Comparison of ENCODE assay signal across 18 cellular contexts in genomic region chr10:7513455-7513854, GRCh38.
A peak's percentile ranks its signal among the peaks of the same experiment; 100 is the strongest.
DNase-seq lines count a peak whose midpoint lies in the region; ATAC-seq, FAIRE-seq and TF ChIP-seq lines count a peak whose summit lies in the region.
"Had no signal": no experiment of that assay in that cellular context is flagged by ENCODE, and none has a peak within 500 bp of the region (broad histone marks: within the 10 kb centered on the region; RNA-seq: fewer than 3 reads in every experiment).

No MANE protein-coding gene starts in this region.

- no peak overlapping the region for H2AFZ ChIP-seq in DND-41 (ENCODE audit: low read depth, low read length)

- TF ChIP-seq RAD21 in A549 (conservative IDR thresholded peaks at IDR 0.05 in 1 of 2, IDR thresholded peaks at IDR 0.05 in 1 of 2): no peak

- H3K4me2 ChIP-seq in A549: no peak overlapping the region
- no peak overlapping the region for H3K4me2 ChIP-seq in DND-41 (ENCODE audit: insufficient read depth, low read length)

- POLR2A ChIA-PET in A549 (lab: Yijun Ruan, JAX): no interaction called here

- H3K9ac ChIP-seq in DND-41 (ENCODE audit: low read depth, low read length): no peak overlapping the region

- H3K4me1 ChIP-seq in A549: no peaks in the 10 kb centered on the region
- peaks cover 38% of the 10 kb centered on the region for H3K4me1 ChIP-seq in DND-41 (ENCODE audit: insufficient read depth, low read length)
- H3K4me1 ChIP-seq: Peyer's patch had no signal

- FAIRE-seq in A549 (lab: Jason Lieb, UNC): peak; percentile 82
- FAIRE-seq: A204.1, K562 had no signal

- TF ChIP-seq POLR2A in A549 (IDR thresholded peaks at IDR 0.05; ENCODE audit: low read length): no peak

- no peaks in the 10 kb centered on the region for H4K20me1 ChIP-seq in DND-41 (ENCODE audit: insufficient read depth, low read length)
- H4K20me1 ChIP-seq: BLaER1 treated with 17β-estradiol and CSF1 and Interleukin-3, amounts not matched to agents 10 nM and 100 nM had no signal

- H3K4me3 ChIP-seq in A549 (no peak overlapping the region), DND-41 (ENCODE audit: low read depth in 1 of 2, low read length in 2 of 2) (no peak overlapping the region)
- H3K4me3 ChIP-seq: BLaER1 treated with 17β-estradiol and CSF1 and Interleukin-3, amounts not matched to agents 10 nM and 100 nM; K562; Peyer's patch had no signal

- no peaks in the 10 kb centered on the region for H3K79me2 ChIP-seq in DND-41 (ENCODE audit: insufficient read depth, low read length)

- peaks cover 8% of the 10 kb centered on the region; the same call in 1 of the 3 replicates for H3K9me3 ChIP-seq in A549
- H3K9me3 ChIP-seq in DND-41 (ENCODE audit: insufficient read depth, low read length, severe bottlenecking): peaks cover 21% of the 10 kb centered on the region
- H3K9me3 ChIP-seq: Peyer's patch had no signal

- H3K27me3 ChIP-seq in DND-41 (ENCODE audit: insufficient read depth, low read length, poor library complexity): no peaks in the 10 kb centered on the region
- H3K27me3 ChIP-seq: BLaER1 treated with 17β-estradiol and CSF1 and Interleukin-3, amounts not matched to agents 10 nM and 100 nM; Peyer's patch had no signal

- no peak overlapping the region for H3K4me3 Mint-ChIP-seq in activated naive CD8-positive, alpha-beta T cell treated with anti-CD3 and anti-CD28 coated beads, Interleukin-2, amount 50 U/mL, for 24 hours
- H3K4me3 Mint-ChIP-seq in natural killer cell treated with Interleukin-12 subunit alpha and Interleukin-12 subunit beta and Interleukin-15 and Interleukin-18, amount 100 ng/mL, for 72 hours: no peak overlapping the region

- no peaks in the 10 kb centered on the region for H3K27me3 Mint-ChIP-seq in activated naive CD8-positive, alpha-beta T cell treated with anti-CD3 and anti-CD28 coated beads, Interleukin-2, amount 50 U/mL, for 24 hours
- H3K27me3 Mint-ChIP-seq in natural killer cell treated with Interleukin-12 subunit alpha and Interleukin-12 subunit beta and Interleukin-15 and Interleukin-18, amount 100 ng/mL, for 72 hours: no peaks in the 10 kb centered on the region

- H3K27ac Mint-ChIP-seq in activated naive CD8-positive, alpha-beta T cell treated with anti-CD3 and anti-CD28 coated beads, Interleukin-2, amount 50 U/mL, for 24 hours: peak overlapping the region; percentile 65
- H3K27ac Mint-ChIP-seq in natural killer cell treated with Interleukin-12 subunit alpha and Interleukin-12 subunit beta and Interleukin-15 and Interleukin-18, amount 100 ng/mL, for 72 hours: no peak overlapping the region

- H3K36me3 ChIP-seq in DND-41 (ENCODE audit: insufficient read depth, low read length): no peaks in the 10 kb centered on the region
- H3K36me3 ChIP-seq: BLaER1 treated with 17β-estradiol and CSF1 and Interleukin-3, amounts not matched to agents 10 nM and 100 nM; Peyer's patch had no signal

- H3K9me3 Mint-ChIP-seq in activated naive CD8-positive, alpha-beta T cell treated with anti-CD3 and anti-CD28 coated beads, Interleukin-2, amount 50 U/mL, for 24 hours: peaks cover 22% of the 10 kb centered on the region
- H3K9me3 Mint-ChIP-seq in natural killer cell treated with Interleukin-12 subunit alpha and Interleukin-12 subunit beta and Interleukin-15 and Interleukin-18, amount 100 ng/mL, for 72 hours: peaks cover 15% of the 10 kb centered on the region

- ATAC-seq in A549 (no peak), DND-41 (ENCODE audit: insufficient read depth, low read depth) (no peak), left lobe of liver (peak; percentile 28), GM18870 (IDR thresholded peaks at IDR 0.05; ENCODE audit: unreplicated experiment) (no peak)
- ATAC-seq in activated naive CD8-positive, alpha-beta T cell treated with anti-CD3 and anti-CD28 coated beads, Interleukin-2, amount 50 U/mL, for 24 hours: no peak
- ATAC-seq in natural killer cell treated with Interleukin-12 subunit alpha and Interleukin-12 subunit beta and Interleukin-15 and Interleukin-18, amount 100 ng/mL, for 72 hours: no peak
- ATAC-seq: HCT116, K562, Right ventricle myocardium inferior had no signal

- H3K4me1 Mint-ChIP-seq in activated naive CD8-positive, alpha-beta T cell treated with anti-CD3 and anti-CD28 coated beads, Interleukin-2, amount 50 U/mL, for 24 hours: peaks cover 20% of the 10 kb centered on the region
- H3K4me1 Mint-ChIP-seq in natural killer cell treated with Interleukin-12 subunit alpha and Interleukin-12 subunit beta and Interleukin-15 and Interleukin-18, amount 100 ng/mL, for 72 hours (ENCODE audit: low read depth in 2 of 2): peaks cover 28 to 30% of the 10 kb centered on the region in 2 donors

- peaks cover 12% of the 10 kb centered on the region for H3K36me3 Mint-ChIP-seq in activated naive CD8-positive, alpha-beta T cell treated with anti-CD3 and anti-CD28 coated beads, Interleukin-2, amount 50 U/mL, for 24 hours (ENCODE audit: low read depth)
- H3K36me3 Mint-ChIP-seq in natural killer cell treated with Interleukin-12 subunit alpha and Interleukin-12 subunit beta and Interleukin-15 and Interleukin-18, amount 100 ng/mL, for 72 hours: peaks cover 25% of the 10 kb centered on the region

- CTCF ChIA-PET in A549 (lab: Yijun Ruan, JAX): interaction anchor here (0.6 to 5.9 kb wide), 3 partner anchors 11 to 480 kb away, joined by 3 to 31 read pairs (median 3); no protein-coding TSS in a partner anchor

- WGBS in A549 (ENCODE audit: missing lambda C conversion rate): 34% methylated on average over 3 of the region's 3 CpGs

- TF ChIP-seq EP300 in A549 (IDR thresholded peaks at IDR 0.05): no peak

- H3K27ac ChIP-seq in A549 (no peak overlapping the region), DND-41 (ENCODE audit: low read length) (peak overlapping the region; percentile 52)
- H3K27ac ChIP-seq: BLaER1 treated with 17β-estradiol and CSF1 and Interleukin-3, amounts not matched to agents 10 nM and 100 nM; Peyer's patch had no signal

- TF ChIP-seq CTCF in A549 (IDR thresholded peaks at IDR 0.05): no peak
- no peak for TF ChIP-seq CTCF in DND-41 (IDR thresholded peaks at IDR 0.05; ENCODE audit: borderline replicate concordance, extremely low read depth, low read length, poor library complexity, severe bottlenecking)

- DNase-seq in A549 (ENCODE audit: low read depth in 1 of 2, low spot score in 1 of 2): no peak
- DNase-seq in DND-41: no peak
- DNase-seq in activated naive CD8-positive, alpha-beta T cell treated with anti-CD3 and anti-CD28 coated beads, Interleukin-2, amount 50 U/mL, for 24 hours: no peak
- DNase-seq in left lobe of liver (ENCODE audit: low spot score): no peak
- no peak for DNase-seq in DMS114 treated with DMSO at 0.1 percent for 48 hours (lab: John Stamatoyannopoulos, UW; ENCODE audit: unreplicated experiment)
- no peak for DNase-seq in T-helper 1 cell
- DNase-seq in natural killer cell treated with Interleukin-12 subunit alpha and Interleukin-12 subunit beta and Interleukin-15 and Interleukin-18, amount 100 ng/mL, for 72 hours (ENCODE audit: low spot score): no peak
- DNase-seq: DMS79 treated with DMSO at 0.1 percent for 48 hours, GOT3, NCI-H1694 treated with DMSO at 0.1 percent for 48 hours, NCI-H510A treated with DMSO at 0.1 percent for 48 hours, Peyer's patch had no signal

TF ChIP-seq in A549, 52 proteins besides CTCF, POLR2A, EP300 and RAD21:
- TF ChIP-seq SMC3 (IDR thresholded peaks at IDR 0.05): no peak
- TF ChIP-seq MAFK (IDR thresholded peaks at IDR 0.05; ENCODE audit: partially characterized antibody): no peak
- no peak for TF ChIP-seq NPAS2 (CRISPR knock-in tag; IDR thresholded peaks at IDR 0.05; ENCODE audit: borderline replicate concordance)
- TF ChIP-seq BHLHE40 (IDR thresholded peaks at IDR 0.05; ENCODE audit: low read depth, low read length): no peak
- no peak for TF ChIP-seq RNF2 (IDR thresholded peaks at IDR 0.05; ENCODE audit: borderline replicate concordance, low read depth)
